Comparison of ENCODE assay signal across 18 cellular contexts in genomic region chr7:159109092-159110035, GRCh38. TPM values are rescaled to one million over a fixed set of nuclear protein-coding genes. Genes with fewer than 3 reads are reported as not detected.
DNase-seq lines count a peak whose midpoint lies in the region; TF ChIP-seq lines count a peak whose summit lies in the region.
"Had no signal": no experiment of that assay in that cellular context is flagged by ENCODE, and none has a peak within 500 bp of the region (broad histone marks: within the 10 kb centered on the region; RNA-seq: fewer than 3 reads in every experiment).

No MANE protein-coding gene starts in this region.

- POLR2A ChIA-PET in SK-N-SH (lab: Yijun Ruan, JAX): no interaction called here

- no peaks in the 10 kb centered on the region for H3K36me3 ChIP-seq in SK-N-SH (replicated peaks in 1 of 2; ENCODE audit: control insufficient read depth in 1 of 2, insufficient read depth in 2 of 2, low read length in 1 of 2)
- no peaks in the 10 kb centered on the region for H3K36me3 ChIP-seq in WERI-Rb-1
- H3K36me3 ChIP-seq: neutrophil, transverse colon had no signal

- no peaks in the 10 kb centered on the region for H3K9me2 ChIP-seq in SK-N-SH

- no peak overlapping the region for H2AFZ ChIP-seq in SK-N-SH (ENCODE audit: low read depth)
- H2AFZ ChIP-seq: GM23338 had no signal

- peaks cover 0 to 58% of the 10 kb centered on the region in 2 experiments; a peak in 2 of 4 replicates for H3K4me1 ChIP-seq in SK-N-SH (ENCODE audit: control insufficient read depth in 1 of 2, insufficient read depth in 2 of 2, low read depth in 1 of 2, low read length in 1 of 2)

- WGBS in SK-N-SH (ENCODE audit: low lambda C conversion rate): 48% methylated on average over 17 of the region's 17 CpGs

- no peaks in the 10 kb centered on the region for H3F3A ChIP-seq in SK-N-SH (replicated peaks; ENCODE audit: insufficient read depth)

- H3K9me3 ChIP-seq in SK-N-SH (peaks cover 12% of the 10 kb centered on the region; the same call in 1 of the 2 replicates), WERI-Rb-1 (ENCODE audit: severe bottlenecking) (no peaks in the 10 kb centered on the region)
- H3K9me3 ChIP-seq: neutrophil, transverse colon had no signal

- H4K20me1 ChIP-seq in SK-N-SH (ENCODE audit: insufficient read depth): no peaks in the 10 kb centered on the region

- no peak overlapping the region for H3K4me2 ChIP-seq in SK-N-SH
- H3K4me2 ChIP-seq: GM23338 had no signal

- intact Hi-C loops in posterior vena cava (cut with DNase I): no loop called here

- CTCF ChIA-PET in SK-N-SH (lab: Yijun Ruan, JAX): interaction anchor here (0.9 to 1.5 kb wide), 4 partner anchors 31 to 164 kb away, joined by 3 to 4 read pairs (median 3); no protein-coding TSS in a partner anchor

- H3K4me3 ChIP-seq in choroid plexus epithelial cell (ENCODE audit: low read depth, low read length) (no peak overlapping the region), SK-N-SH (ENCODE audit: low read depth in 2 of 2, low read length in 1 of 2) (no peak overlapping the region), WERI-Rb-1 (ENCODE audit: low read depth, low read length) (no peak overlapping the region)
- H3K4me3 ChIP-seq: GM23338, SK-N-MC, transverse colon had no signal

- peak in 2 of 3 experiments; percentile 41 to 54 for DNase-seq in NCI-H1417 (lab: John Stamatoyannopoulos, UW)
- no peak for DNase-seq in NCI-H1417 treated with DMSO at 0.1 percent for 48 hours (lab: John Stamatoyannopoulos, UW)
- peak; percentile 11 for DNase-seq in NCI-H2029 (lab: John Stamatoyannopoulos, UW)
- peak; percentile 8 for DNase-seq in choroid plexus epithelial cell (ENCODE audit: low read depth)
- DNase-seq in posterior vena cava (ENCODE audit: low spot score): peak; percentile 53
- DNase-seq in SK-N-SH: no peak
- DNase-seq in WERI-Rb-1: no peak
- DNase-seq in activated naive CD4-positive, alpha-beta T cell (lab: John Stamatoyannopoulos, UW): no peak
- DNase-seq: activated CD8-positive, alpha-beta T cell treated with anti-CD3 and anti-CD28 coated beads, Interleukin-2, amount 10 ng/mL, durations not matched to agents 7 days and 5 days; mesendoderm; transverse colon had no signal

- TF ChIP-seq CTCF in choroid plexus epithelial cell (conservative IDR thresholded peaks at IDR 0.05; ENCODE audit: low read depth, low read length) (no peak), SK-N-SH (IDR thresholded peaks at IDR 0.05) (no peak), WERI-Rb-1 (IDR thresholded peaks at IDR 0.05; ENCODE audit: low read depth, low read length) (no peak)

- TF ChIP-seq RAD21 in SK-N-SH (IDR thresholded peaks at IDR 0.05; ENCODE audit: low read length): no peak

- no peak for TF ChIP-seq EP300 in SK-N-SH (IDR thresholded peaks at IDR 0.05; ENCODE audit: borderline replicate concordance in 1 of 2, low read depth in 1 of 2, low read length in 1 of 2)

- H3K27me3 ChIP-seq in SK-N-SH (ENCODE audit: insufficient read depth) (no peaks in the 10 kb centered on the region), WERI-Rb-1 (ENCODE audit: insufficient read depth, low read depth, severe bottlenecking) (no peaks in the 10 kb centered on the region)

- H3K27ac ChIP-seq in SK-N-SH (ENCODE audit: low read depth in 2 of 2, low read length in 1 of 2) (peak overlapping the region in 1 of 2 experiments; percentile 85; a peak in 2 of 4 replicates), WERI-Rb-1 (no peak overlapping the region)
- H3K27ac ChIP-seq: neutrophil, SK-N-MC, transverse colon had no signal

- no peaks in the 10 kb centered on the region for H3K79me2 ChIP-seq in SK-N-SH (ENCODE audit: insufficient read depth)

- no peak overlapping the region for H3K9ac ChIP-seq in SK-N-SH

TF ChIP-seq in SK-N-SH, 30 proteins besides CTCF, POLR2A, EP300 and RAD21:
- TF ChIP-seq FOXM1 (IDR thresholded peaks at IDR 0.05; ENCODE audit: low read depth): no peak
- TF ChIP-seq JUND (IDR thresholded peaks at IDR 0.05): no peak
- no peak for TF ChIP-seq YY1 (IDR thresholded peaks at IDR 0.05; ENCODE audit: low read depth)
- no peak for TF ChIP-seq ELF1 (IDR thresholded peaks at IDR 0.05)
- TF ChIP-seq RXRA (IDR thresholded peaks at IDR 0.05; ENCODE audit: borderline replicate concordance, low read depth): no peak
- no peak for TF ChIP-seq NRF1 (IDR thresholded peaks at IDR 0.05; ENCODE audit: low read depth, low read length)
- no peak for TF ChIP-seq FOSL2 (IDR thresholded peaks at IDR 0.05; ENCODE audit: borderline replicate concordance, low read depth)
- TF ChIP-seq, protein P1, sequence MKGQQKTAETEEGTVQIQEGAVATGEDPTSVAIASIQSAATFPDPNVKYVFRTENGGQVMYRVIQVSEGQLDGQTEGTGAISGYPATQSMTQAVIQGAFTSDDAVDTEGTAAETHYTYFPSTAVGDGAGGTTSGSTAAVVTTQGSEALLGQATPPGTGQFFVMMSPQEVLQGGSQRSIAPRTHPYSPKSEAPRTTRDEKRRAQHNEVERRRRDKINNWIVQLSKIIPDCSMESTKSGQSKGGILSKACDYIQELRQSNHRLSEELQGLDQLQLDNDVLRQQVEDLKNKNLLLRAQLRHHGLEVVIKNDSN (IDR thresholded peaks at IDR 0.05; ENCODE audit: borderline replicate concordance, low read depth): no peak
- no peak for TF ChIP-seq SMC3 (IDR thresholded peaks at IDR 0.05; ENCODE audit: low read depth, low read length)
- no peak for TF ChIP-seq RCOR1 (IDR thresholded peaks at IDR 0.05; ENCODE audit: low read length)
- no peak for TF ChIP-seq RFX5 (IDR thresholded peaks at IDR 0.05; ENCODE audit: low read length)
- no peak for TF ChIP-seq PBX3 (IDR thresholded peaks at IDR 0.05)
- no peak for TF ChIP-seq TEAD4 (IDR thresholded peaks at IDR 0.05; ENCODE audit: borderline replicate concordance, insufficient read depth)
- no peak for TF ChIP-seq EZH2phosphoT487 (IDR thresholded peaks at IDR 0.05; ENCODE audit: borderline replicate concordance, low read depth)
- TF ChIP-seq, protein P2, sequence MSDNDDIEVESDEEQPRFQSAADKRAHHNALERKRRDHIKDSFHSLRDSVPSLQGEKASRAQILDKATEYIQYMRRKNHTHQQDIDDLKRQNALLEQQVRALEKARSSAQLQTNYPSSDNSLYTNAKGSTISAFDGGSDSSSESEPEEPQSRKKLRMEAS (IDR thresholded peaks at IDR 0.05; ENCODE audit: low read depth): no peak
- TF ChIP-seq GATA2 (CRISPR knock-in tag; IDR thresholded peaks at IDR 0.05): no peak
- TF ChIP-seq REST (IDR thresholded peaks at IDR 0.05; ENCODE audit: low read depth, low read length): no peak
- no peak for TF ChIP-seq GABPA (IDR thresholded peaks at IDR 0.05; ENCODE audit: low read depth)
- TF ChIP-seq SIN3A (IDR thresholded peaks at IDR 0.05; ENCODE audit: borderline replicate concordance, low read depth, low read length): no peak

RNA-seq across cellular contexts. Expression of gene VIPR2, which starts 35.3 kb away (rescaled TPM):
- 1 to 10 TPM; 5.0 to 7.6 TPM for total RNA-seq in posterior vena cava
- polyA plus RNA-seq in SK-N-SH (2012; rRNA removed): 0.02 TPM in 1 of 2 replicates, not detected in the other
- 0.01 and 0.03 TPM in 2 replicates for polyA plus RNA-seq in SK-N-SH (2012; cell fraction: cytosol; rRNA removed)
- 0.04 and 0.08 TPM in 2 replicates for polyA plus RNA-seq in SK-N-SH (2012; cell fraction: nucleus; rRNA removed)
- total RNA-seq: A172; activated CD8-positive, alpha-beta T cell treated with anti-CD3 and anti-CD28 coated beads, Interleukin-2, amount 10 ng/mL, durations not matched to agents 7 days and 5 days; epithelial cell of proximal tubule; glomerular endothelial cell had no signal
- polyA plus RNA-seq: CD14-positive monocyte had no signal

Comparison
In these comparisons a context has a peak if more than half of its experiments do, and no peak if none do; other contexts are left out.
1. DNase-seq: peak in NCI-H1417 (2 of 3), NCI-H2029 (single experiment), choroid plexus epithelial cell (single experiment) and posterior vena cava (single experiment); none in NCI-H1417 treated with DMSO at 0.1 percent for 48 hours (single experiment), SK-N-SH (single experiment), WERI-Rb-1 (single experiment) and activated naive CD4-positive, alpha-beta T cell (0 of 4).